In the genomic region with DNA sequence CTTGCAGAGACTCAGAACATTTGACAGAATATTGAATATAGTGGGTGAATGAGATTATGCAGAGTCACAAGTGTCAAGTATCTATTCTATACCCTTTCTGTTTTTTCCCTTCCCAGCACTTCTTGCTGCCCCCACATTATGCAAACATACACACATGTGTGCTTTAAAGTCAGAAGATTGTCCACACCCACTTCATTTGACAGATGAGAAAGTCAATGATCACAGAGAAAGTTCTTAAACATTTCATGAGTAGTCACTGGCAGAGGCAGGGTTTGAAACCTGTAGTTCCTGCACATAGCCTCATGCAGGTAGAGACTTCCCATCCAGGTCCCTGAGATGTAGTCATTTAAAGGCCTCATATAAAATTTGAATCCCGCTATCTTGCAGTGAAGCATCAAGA, we compare ENCODE assay signal across 33 cellular contexts.
A peak's percentile ranks its signal among the peaks of the same experiment; 100 is the strongest.
DNase-seq lines count a peak whose midpoint lies in the region; FAIRE-seq and TF ChIP-seq lines count a peak whose summit lies in the region.
"Had no signal": no experiment of that assay in that cellular context is flagged by ENCODE, and none has a peak within 500 bp of the region (broad histone marks: within the 10 kb centered on the region; RNA-seq: fewer than 3 reads in every experiment).

No MANE protein-coding gene starts in this region.

- intact Hi-C loops in esophagus muscularis mucosa (cut with DNase I), result no loop called here
- intact Hi-C loops in transverse colon (cut with DNase I; ENCODE audit: low total_unique reads), result no loop called here
- intact Hi-C loops in stomach (cut with DNase I; ENCODE audit: low total_unique reads), result no loop called here

- H3K4me3 ChIP-seq in bronchial epithelial cell (ENCODE audit: low read depth, low read length) (no peak overlapping the region), esophagus muscularis mucosa (no peak overlapping the region), transverse colon (no peak overlapping the region), stomach (no peak overlapping the region)
- H3K4me3 ChIP-seq: A549; BLaER1; BLaER1 treated with 17β-estradiol and CSF1 and Interleukin-3, amounts not matched to agents 10 nM and 100 nM had no signal

- DNase-seq in bronchial epithelial cell (ENCODE audit: low read depth) (no peak), esophagus muscularis mucosa (ENCODE audit: extremely low spot score) (peak; percentile 14), putamen (ENCODE audit: low spot score) (peak; percentile 35), transverse colon (no peak), NOMO-1 (lab: John Stamatoyannopoulos, UW; ENCODE audit: unreplicated experiment in 2 of 2) (no peak), stomach (no peak)
- DNase-seq: 8988T; ACHN; AML-193; C1 segment of cervical spinal cord; Caco-2; Calu3; CD4-positive, alpha-beta memory T cell; CD4-positive, alpha-beta T cell; CD4-positive, CD25-positive, alpha-beta regulatory T cell; CD8-positive, alpha-beta memory T cell; CD8-positive, alpha-beta T cell; COR-L47; DMS 273 treated with DMSO at 0.1 percent for 48 hours; DMS153; DMS53; DMS79; DMS79 treated with DMSO at 0.1 percent for 48 hours; DND-41; EL had no signal

- H3K36me3 ChIP-seq in bronchial epithelial cell (ENCODE audit: control insufficient read depth, insufficient read depth, low read length) (no peaks in the 10 kb centered on the region), esophagus muscularis mucosa (no peaks in the 10 kb centered on the region), transverse colon (no peaks in the 10 kb centered on the region), stomach (no peaks in the 10 kb centered on the region)
- H3K36me3 ChIP-seq: BE2C; BLaER1; BLaER1 treated with 17β-estradiol and CSF1 and Interleukin-3, amounts not matched to agents 10 nM and 100 nM had no signal

- no peaks in the 10 kb centered on the region for H3K27me3 ChIP-seq in bronchial epithelial cell (ENCODE audit: control insufficient read depth, insufficient read depth, low read length)
- no peaks in the 10 kb centered on the region for H3K27me3 ChIP-seq in esophagus muscularis mucosa
- no peaks in the 10 kb centered on the region for H3K27me3 ChIP-seq in transverse colon
- no peaks in the 10 kb centered on the region for H3K27me3 ChIP-seq in stomach
- H3K27me3 ChIP-seq: BE2C; BLaER1; BLaER1 treated with 17β-estradiol and CSF1 and Interleukin-3, amounts not matched to agents 10 nM and 100 nM had no signal

- in situ Hi-C loops in transverse colon (cut with MboI; ENCODE audit: low pct_ligation_motif_present in 1 of 4, low pct_unique_long_range_greater_than_20kb in 1 of 4, low sequenced_read_pairs in 3 of 4), result no loop called here

- 94% methylated on average over 1 of the region's 1 CpG for WGBS in esophagus muscularis mucosa
- WGBS in transverse colon (ENCODE audit: low coverage in 1 of 2), 2 donors, result 87 to 100% methylated on average over 1 of the region's 1 CpG
- 91 to 100% (median 100%) methylated on average over 1 of the region's 1 CpG for WGBS in stomach, 5 donors

- FAIRE-seq in bronchial epithelial cell (lab: Jason Lieb, UNC), result peak; percentile 52
- FAIRE-seq: A204.1, A549, D721Med had no signal

- H3K4me1 ChIP-seq in esophagus muscularis mucosa (no peaks in the 10 kb centered on the region), transverse colon (no peaks in the 10 kb centered on the region), stomach (peaks cover 0 to 4% (median 0%) of the 10 kb centered on the region in 4 donors)
- H3K4me1 ChIP-seq: A549; BE2C; BLaER1; BLaER1 treated with 17β-estradiol and CSF1 and Interleukin-3, amounts not matched to agents 10 nM and 100 nM; Caco-2 had no signal

- TF ChIP-seq EP300 in esophagus muscularis mucosa (IDR thresholded peaks at IDR 0.05), result no peak
- no peak for TF ChIP-seq EP300 in transverse colon (IDR thresholded peaks at IDR 0.05; ENCODE audit: low read depth)
- TF ChIP-seq EP300 in stomach (IDR thresholded peaks at IDR 0.05), result no peak

- no peak for TF ChIP-seq POLR2A in esophagus muscularis mucosa (IDR thresholded peaks at IDR 0.05; ENCODE audit: low read depth)
- no peak for TF ChIP-seq POLR2A in transverse colon (IDR thresholded peaks at IDR 0.05)
- no peak for TF ChIP-seq POLR2A in stomach (IDR thresholded peaks at IDR 0.05)

- H3K27ac ChIP-seq in esophagus muscularis mucosa (replicated peaks in 1 of 4) (no peak overlapping the region), transverse colon (no peak overlapping the region), stomach (no peak overlapping the region)
- H3K27ac ChIP-seq: 22Rv1; A549; BLaER1; BLaER1 treated with 17β-estradiol and CSF1 and Interleukin-3, amounts not matched to agents 10 nM and 100 nM; C4-2B had no signal

- H3K9me3 ChIP-seq in esophagus muscularis mucosa (no peaks in the 10 kb centered on the region), transverse colon (no peaks in the 10 kb centered on the region), stomach (no peaks in the 10 kb centered on the region)
- H3K9me3 ChIP-seq: A549; BE2C; BLaER1; BLaER1 treated with 17β-estradiol and CSF1 and Interleukin-3, amounts not matched to agents 10 nM and 100 nM; Caco-2 had no signal

- no peak for TF ChIP-seq CTCF in bronchial epithelial cell (IDR thresholded peaks at IDR 0.05; ENCODE audit: insufficient read depth, low read length, severe bottlenecking)
- no peak for TF ChIP-seq CTCF in esophagus muscularis mucosa (IDR thresholded peaks at IDR 0.05)
- TF ChIP-seq CTCF in transverse colon (IDR thresholded peaks at IDR 0.05), result no peak
- TF ChIP-seq CTCF in stomach (IDR thresholded peaks at IDR 0.05), result no peak

Comparison
In these comparisons a context has a peak if more than half of its experiments do, and no peak if none do; other contexts are left out.
1. DNase-seq: peak in esophagus muscularis mucosa (single experiment) and putamen (single experiment); none in bronchial epithelial cell (single experiment), transverse colon (single experiment), NOMO-1 (0 of 2) and stomach (single experiment).